1 cellular context compared by ENCODE assay signal in genomic region chr2:74205113-74205512, GRCh38.
A peak's percentile ranks its signal among the peaks of the same experiment; 100 is the strongest.
TF ChIP-seq lines count a peak whose summit lies in the region.

No MANE protein-coding gene starts in this region.

TF ChIP-seq in K562, 482 proteins besides CTCF, POLR2A, EP300 and RAD21:
- no peak for TF ChIP-seq ZKSCAN1 (IDR thresholded peaks at IDR 0.05; ENCODE audit: low read depth, low read length)
- TF ChIP-seq, protein P1, sequence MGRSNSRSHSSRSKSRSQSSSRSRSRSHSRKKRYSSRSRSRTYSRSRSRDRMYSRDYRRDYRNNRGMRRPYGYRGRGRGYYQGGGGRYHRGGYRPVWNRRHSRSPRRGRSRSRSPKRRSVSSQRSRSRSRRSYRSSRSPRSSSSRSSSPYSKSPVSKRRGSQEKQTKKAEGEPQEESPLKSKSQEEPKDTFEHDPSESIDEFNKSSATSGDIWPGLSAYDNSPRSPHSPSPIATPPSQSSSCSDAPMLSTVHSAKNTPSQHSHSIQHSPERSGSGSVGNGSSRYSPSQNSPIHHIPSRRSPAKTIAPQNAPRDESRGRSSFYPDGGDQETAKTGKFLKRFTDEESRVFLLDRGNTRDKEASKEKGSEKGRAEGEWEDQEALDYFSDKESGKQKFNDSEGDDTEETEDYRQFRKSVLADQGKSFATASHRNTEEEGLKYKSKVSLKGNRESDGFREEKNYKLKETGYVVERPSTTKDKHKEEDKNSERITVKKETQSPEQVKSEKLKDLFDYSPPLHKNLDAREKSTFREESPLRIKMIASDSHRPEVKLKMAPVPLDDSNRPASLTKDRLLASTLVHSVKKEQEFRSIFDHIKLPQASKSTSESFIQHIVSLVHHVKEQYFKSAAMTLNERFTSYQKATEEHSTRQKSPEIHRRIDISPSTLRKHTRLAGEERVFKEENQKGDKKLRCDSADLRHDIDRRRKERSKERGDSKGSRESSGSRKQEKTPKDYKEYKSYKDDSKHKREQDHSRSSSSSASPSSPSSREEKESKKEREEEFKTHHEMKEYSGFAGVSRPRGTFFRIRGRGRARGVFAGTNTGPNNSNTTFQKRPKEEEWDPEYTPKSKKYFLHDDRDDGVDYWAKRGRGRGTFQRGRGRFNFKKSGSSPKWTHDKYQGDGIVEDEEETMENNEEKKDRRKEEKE (IDR thresholded peaks at IDR 0.05; ENCODE audit: borderline replicate concordance in 1 of 2, control insufficient read depth in 1 of 2, low read depth in 2 of 2, low read length in 1 of 2): no peak
- TF ChIP-seq RBFOX2 (IDR thresholded peaks at IDR 0.05; ENCODE audit: low read depth, low read length): 0 out of 2 replicates have a peak, but pooled peaks have one; percentile 39
- TF ChIP-seq, protein P2, sequence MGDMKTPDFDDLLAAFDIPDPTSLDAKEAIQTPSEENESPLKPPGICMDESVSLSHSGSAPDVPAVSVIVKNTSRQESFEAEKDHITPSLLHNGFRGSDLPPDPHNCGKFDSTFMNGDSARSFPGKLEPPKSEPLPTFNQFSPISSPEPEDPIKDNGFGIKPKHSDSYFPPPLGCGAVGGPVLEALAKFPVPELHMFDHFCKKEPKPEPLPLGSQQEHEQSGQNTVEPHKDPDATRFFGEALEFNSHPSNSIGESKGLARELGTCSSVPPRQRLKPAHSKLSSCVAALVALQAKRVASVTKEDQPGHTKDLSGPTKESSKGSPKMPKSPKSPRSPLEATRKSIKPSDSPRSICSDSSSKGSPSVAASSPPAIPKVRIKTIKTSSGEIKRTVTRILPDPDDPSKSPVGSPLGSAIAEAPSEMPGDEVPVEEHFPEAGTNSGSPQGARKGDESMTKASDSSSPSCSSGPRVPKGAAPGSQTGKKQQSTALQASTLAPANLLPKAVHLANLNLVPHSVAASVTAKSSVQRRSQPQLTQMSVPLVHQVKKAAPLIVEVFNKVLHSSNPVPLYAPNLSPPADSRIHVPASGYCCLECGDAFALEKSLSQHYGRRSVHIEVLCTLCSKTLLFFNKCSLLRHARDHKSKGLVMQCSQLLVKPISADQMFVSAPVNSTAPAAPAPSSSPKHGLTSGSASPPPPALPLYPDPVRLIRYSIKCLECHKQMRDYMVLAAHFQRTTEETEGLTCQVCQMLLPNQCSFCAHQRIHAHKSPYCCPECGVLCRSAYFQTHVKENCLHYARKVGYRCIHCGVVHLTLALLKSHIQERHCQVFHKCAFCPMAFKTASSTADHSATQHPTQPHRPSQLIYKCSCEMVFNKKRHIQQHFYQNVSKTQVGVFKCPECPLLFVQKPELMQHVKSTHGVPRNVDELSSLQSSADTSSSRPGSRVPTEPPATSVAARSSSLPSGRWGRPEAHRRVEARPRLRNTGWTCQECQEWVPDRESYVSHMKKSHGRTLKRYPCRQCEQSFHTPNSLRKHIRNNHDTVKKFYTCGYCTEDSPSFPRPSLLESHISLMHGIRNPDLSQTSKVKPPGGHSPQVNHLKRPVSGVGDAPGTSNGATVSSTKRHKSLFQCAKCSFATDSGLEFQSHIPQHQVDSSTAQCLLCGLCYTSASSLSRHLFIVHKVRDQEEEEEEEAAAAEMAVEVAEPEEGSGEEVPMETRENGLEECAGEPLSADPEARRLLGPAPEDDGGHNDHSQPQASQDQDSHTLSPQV (IDR thresholded peaks at IDR 0.05): no peak
- TF ChIP-seq FUS (optimal IDR thresholded peaks at IDR 0.05; ENCODE audit: low read depth, low read length): no peak
- TF ChIP-seq SMAD4 (CRISPR knock-in tag; conservative IDR thresholded peaks at IDR 0.05): no peak
- no peak for TF ChIP-seq RBBP5 (IDR thresholded peaks at IDR 0.05; ENCODE audit: borderline replicate concordance, insufficient read depth, low read length, poor library complexity, severe bottlenecking)
- no peak for TF ChIP-seq RBM22 (IDR thresholded peaks at IDR 0.05; ENCODE audit: low read depth, low read length, poor library complexity, severe bottlenecking)
